Comparison of ENCODE assay signal across 8 cellular contexts in the genomic region with DNA sequence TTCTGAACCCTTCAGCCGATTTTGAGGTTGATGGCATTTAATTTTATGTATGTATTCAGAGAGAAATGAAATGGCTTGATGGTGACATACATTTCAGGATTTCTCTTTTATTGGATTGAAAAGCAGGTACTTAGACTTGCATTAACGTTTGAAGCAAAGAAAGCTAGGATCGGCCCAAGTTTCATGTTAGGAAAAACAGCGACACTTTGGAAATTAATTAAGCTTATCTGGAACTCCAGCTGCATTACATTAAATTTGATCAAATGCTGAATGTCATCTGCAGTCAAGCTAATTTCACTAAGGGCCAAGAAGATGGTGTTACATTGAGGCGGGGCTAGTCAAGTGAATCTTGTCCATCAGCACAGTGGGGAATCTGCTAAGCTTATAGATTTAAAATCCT.
"Had no signal": no experiment of that assay in that cellular context is flagged by ENCODE, and none has a peak within 500 bp of the region (broad histone marks: within the 10 kb centered on the region; RNA-seq: fewer than 3 reads in every experiment).

No MANE protein-coding gene starts in this region.

- H3K36me3 ChIP-seq: HAP-1 had no signal

- H3K4me3 ChIP-seq: GM23248, GM23338, HAP-1 had no signal

- H3K9ac ChIP-seq: GM23248 had no signal

- H3K4me2 ChIP-seq: GM23338 had no signal

- H3K27ac ChIP-seq: GM23248 had no signal

- H3K4me1 ChIP-seq: HAP-1 had no signal

- H3K9me3 Mint-ChIP-seq: GM23338, H9, HFFc6 had no signal

- DNase-seq: GM23248, GOT3, H7, H9, HCEC 1CT, HFFc6 had no signal

- H3K4me3 Mint-ChIP-seq: GM23338, H9, HFFc6 had no signal

- H2AFZ ChIP-seq: GM23248, GM23338 had no signal

- H3K9me3 ChIP-seq: HAP-1 had no signal

- H3K27ac Mint-ChIP-seq: GM23338, H9, HFFc6 had no signal
